ENCODE assay signal across 11 cellular contexts in the genomic region with DNA sequence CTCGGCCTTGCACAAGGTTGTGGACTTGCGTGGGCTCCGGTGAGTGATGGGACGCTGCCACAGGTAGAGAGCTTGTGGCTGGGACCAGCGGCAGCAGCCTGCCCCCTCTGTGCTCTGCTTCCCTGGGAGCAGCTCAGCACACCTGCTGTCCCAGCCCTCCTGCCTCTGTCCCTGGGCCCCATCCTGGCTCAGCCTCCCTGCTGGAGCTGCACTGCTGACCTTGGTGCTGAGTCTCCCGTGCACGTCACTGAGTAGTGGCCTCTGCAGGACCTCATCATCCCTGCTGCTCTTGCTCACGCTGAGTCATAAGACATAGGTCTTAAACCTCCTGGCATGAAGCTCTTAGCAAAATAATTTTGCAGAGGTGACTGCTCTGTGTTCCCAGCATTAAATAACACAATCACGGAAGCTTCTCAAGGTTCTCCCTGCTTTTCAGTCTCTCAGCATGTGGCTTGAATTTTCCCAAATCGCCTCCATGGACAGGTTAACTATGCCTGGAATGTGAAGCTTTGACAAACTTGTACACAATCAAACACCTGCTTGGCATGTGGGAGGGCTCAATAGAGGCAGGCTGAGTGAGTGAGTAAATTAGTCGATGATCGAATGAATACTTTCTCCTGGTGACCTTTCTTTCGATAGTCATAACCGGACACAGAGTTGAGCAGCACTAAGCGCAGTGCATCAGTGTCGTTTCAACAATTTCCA.
DNase-seq lines count a peak whose midpoint lies in the region; ATAC-seq and TF ChIP-seq lines count a peak whose summit lies in the region.
"Had no signal": no experiment of that assay in that cellular context is flagged by ENCODE, and none has a peak within 500 bp of the region (broad histone marks: within the 10 kb centered on the region; RNA-seq: fewer than 3 reads in every experiment).

No MANE protein-coding gene starts in this region.

- WGBS in IMR-90 (ENCODE audit: extremely low coverage in 2 of 2, insufficient read length in 1 of 2), 2 experiments: 62% methylated on average over 11 of the region's 16 CpGs; no CpG with 5 or more reads in 1 of the 2 experiments
- WGBS in tibial nerve, 2 donors: 64 to 69% methylated on average over 15 to 16 of the region's 16 CpGs
- WGBS in transverse colon (ENCODE audit: low coverage in 1 of 2), 2 donors: 67 to 100% methylated on average over 1 to 16 of the region's 16 CpGs

- no peaks in the 10 kb centered on the region for H4K20me1 ChIP-seq in IMR-90 (ENCODE audit: insufficient read depth, low read length)

- H3K4me1 ChIP-seq in IMR-90 (ENCODE audit: control insufficient read depth, insufficient read depth, low read length) (no peaks in the 10 kb centered on the region), tibial nerve (no peaks in the 10 kb centered on the region), transverse colon (no peaks in the 10 kb centered on the region)

- H3K27me3 Mint-ChIP-seq in CD4-positive, alpha-beta T cell: peaks cover 20% of the 10 kb centered on the region

- H3K36me3 ChIP-seq in IMR-90 (ENCODE audit: control insufficient read depth, insufficient read depth, low read length): no peaks in the 10 kb centered on the region
- no peaks in the 10 kb centered on the region for H3K36me3 ChIP-seq in tibial nerve
- no peaks in the 10 kb centered on the region for H3K36me3 ChIP-seq in transverse colon

- H3K36me3 Mint-ChIP-seq in CD4-positive, alpha-beta T cell (ENCODE audit: low read depth): no peaks in the 10 kb centered on the region
- H3K36me3 Mint-ChIP-seq: activated naive CD4-positive, alpha-beta T cell treated with anti-CD3 and anti-CD28 coated beads, Interleukin-2, amount 50 U/mL, for 24 hours had no signal

- no peak overlapping the region for H4K8ac ChIP-seq in IMR-90 (ENCODE audit: low read depth in 2 of 2, low read length in 2 of 2)

- H2BK15ac ChIP-seq in IMR-90 (ENCODE audit: low read depth, low read length): no peak overlapping the region

- DNase-seq in ACHN (peak; percentile 71), IMR-90 (peak; percentile 73), T47D (ENCODE audit: low read depth in 1 of 2, low spot score in 1 of 2) (peak; percentile 23 to 73), kidney glomerular epithelial cell (lab: John Stamatoyannopoulos, UW) (peak; percentile 49), GF-D8 (lab: John Stamatoyannopoulos, UW) (no peak), tibial nerve (ENCODE audit: low spot score in 2 of 2) (no peak), transverse colon (no peak)
- no peak for DNase-seq in CD4-positive, alpha-beta T cell
- DNase-seq: GDM1, NCI-H187 had no signal

- no peak overlapping the region for H3K27ac ChIP-seq in IMR-90 (ENCODE audit: insufficient read depth, low read length)
- H3K27ac ChIP-seq in CD4-positive, alpha-beta T cell (ENCODE audit: low read depth, low read length): no peak overlapping the region
- no peak overlapping the region for H3K27ac ChIP-seq in tibial nerve
- H3K27ac ChIP-seq in transverse colon: no peak overlapping the region

- no peaks in the 10 kb centered on the region for H3K9me1 ChIP-seq in IMR-90 (ENCODE audit: insufficient read depth, low read length)

- H3K27ac Mint-ChIP-seq in CD4-positive, alpha-beta T cell: no peak overlapping the region
- H3K27ac Mint-ChIP-seq: activated naive CD4-positive, alpha-beta T cell treated with anti-CD3 and anti-CD28 coated beads, Interleukin-2, amount 50 U/mL, for 24 hours had no signal

- TF ChIP-seq EP300 in tibial nerve (IDR thresholded peaks at IDR 0.05) (no peak), transverse colon (IDR thresholded peaks at IDR 0.05; ENCODE audit: low read depth) (no peak)

- no peak overlapping the region for H3K56ac ChIP-seq in IMR-90 (ENCODE audit: extremely low read depth, insufficient read depth, low read length)

- no peak overlapping the region for H4K5ac ChIP-seq in IMR-90 (ENCODE audit: low read depth, low read length)

- H3K4me3 Mint-ChIP-seq in CD4-positive, alpha-beta T cell: no peak overlapping the region
- H3K4me3 Mint-ChIP-seq: activated naive CD4-positive, alpha-beta T cell treated with anti-CD3 and anti-CD28 coated beads, Interleukin-2, amount 50 U/mL, for 24 hours had no signal

- H2BK5ac ChIP-seq in IMR-90 (ENCODE audit: low read depth, low read length, poor library complexity, severe bottlenecking): no peak overlapping the region

- no peak for TF ChIP-seq CTCF in IMR-90 (conservative IDR thresholded peaks at IDR 0.05; ENCODE audit: low read depth, low read length)
- no peak for TF ChIP-seq CTCF in CD4-positive, alpha-beta T cell (IDR thresholded peaks at IDR 0.05)
- TF ChIP-seq CTCF in tibial nerve (IDR thresholded peaks at IDR 0.05): no peak
- TF ChIP-seq CTCF in transverse colon (IDR thresholded peaks at IDR 0.05): no peak

- no peaks in the 10 kb centered on the region for H3K9me3 Mint-ChIP-seq in CD4-positive, alpha-beta T cell
- H3K9me3 Mint-ChIP-seq: activated naive CD4-positive, alpha-beta T cell treated with anti-CD3 and anti-CD28 coated beads, Interleukin-2, amount 50 U/mL, for 24 hours had no signal

- H3K18ac ChIP-seq in IMR-90 (ENCODE audit: low read depth, low read length): no peak overlapping the region

- H3K79me1 ChIP-seq in IMR-90 (ENCODE audit: low read depth in 1 of 2, low read length in 2 of 2): no peaks in the 10 kb centered on the region

- no peak overlapping the region for H2AK9ac ChIP-seq in IMR-90 (replicated peaks; ENCODE audit: low read depth, low read length, poor library complexity)

- no peak overlapping the region for H2AFZ ChIP-seq in IMR-90 (replicated peaks; ENCODE audit: low read length, poor library complexity)

- BruUV-seq in IMR-90 (replicated peaks; lab: Mats Ljungman, UMichigan): no TSS peak

- CTCF ChIA-PET in IMR-90 (lab: Yijun Ruan, JAX): no interaction called here
- CTCF ChIA-PET in CD4-positive, alpha-beta T cell (lab: Charles Lee): no interaction called here

- TF ChIP-seq POLR2A in IMR-90 (IDR thresholded peaks at IDR 0.05; ENCODE audit: low read depth, low read length) (no peak), tibial nerve (IDR thresholded peaks at IDR 0.05) (no peak), transverse colon (IDR thresholded peaks at IDR 0.05) (no peak)

- H4K91ac ChIP-seq in IMR-90 (ENCODE audit: insufficient read depth, low read depth, low read length): no peak overlapping the region

- POLR2A ChIA-PET in IMR-90 (lab: Charles Lee; ENCODE audit: unreplicated experiment): no interaction called here
- POLR2A ChIA-PET in CD4-positive, alpha-beta T cell (lab: Charles Lee): no interaction called here

- dilution Hi-C loops in IMR-90 (cut with HindIII; ENCODE audit: low sequenced_read_pairs, unreplicated experiment): no loop called here

- no peak overlapping the region for H3K4ac ChIP-seq in IMR-90 (ENCODE audit: low read depth, low read length)

- intact Hi-C loops in IMR-90 (cut with micrococcal nuclease) (no loop called here), transverse colon (cut with DNase I; ENCODE audit: low total_unique reads) (no loop called here)
- intact Hi-C loops in CD4-positive, alpha-beta T cell (cut with DNase I, micrococcal nuclease): no loop called here

- in situ Hi-C loops in ACHN (cut with HindIII; ENCODE audit: low pct_ligation_motif_present, low pct_unique_long_range_greater_than_20kb, low sequenced_read_pairs): no loop called here
- in situ Hi-C loops in IMR-90 (cut with MboI; ENCODE audit: low sequenced_read_pairs): no loop called here
- in situ Hi-C loops in T47D (cut with HindIII; ENCODE audit: low pct_unique_long_range_greater_than_20kb, low sequenced_read_pairs): no loop called here
- in situ Hi-C loops in transverse colon (cut with MboI; ENCODE audit: low pct_ligation_motif_present in 1 of 4, low pct_unique_long_range_greater_than_20kb in 1 of 4, low sequenced_read_pairs in 3 of 4): no loop called here

- H2AK5ac ChIP-seq in IMR-90 (ENCODE audit: low read depth, low read length): no peak overlapping the region

- no peak for TF ChIP-seq RAD21 in IMR-90 (IDR thresholded peaks at IDR 0.05; ENCODE audit: low read length)

- H3K4me3 ChIP-seq in IMR-90 (ENCODE audit: insufficient read depth, low read depth, low read length) (no peak overlapping the region), tibial nerve (no peak overlapping the region), transverse colon (no peak overlapping the region)

- no peak overlapping the region for H3K4me2 ChIP-seq in IMR-90 (ENCODE audit: low read depth, low read length)

- ATAC-seq in IMR-90 (ENCODE audit: low read depth): peak; percentile 80
- ATAC-seq in CD4-positive, alpha-beta T cell (ENCODE audit: poor library complexity): no peak

- H3K23ac ChIP-seq in IMR-90 (ENCODE audit: low read depth, low read length): no peak overlapping the region

- H3K4me1 Mint-ChIP-seq in CD4-positive, alpha-beta T cell (ENCODE audit: low read depth): no peaks in the 10 kb centered on the region
- H3K4me1 Mint-ChIP-seq: activated naive CD4-positive, alpha-beta T cell treated with anti-CD3 and anti-CD28 coated beads, Interleukin-2, amount 50 U/mL, for 24 hours had no signal

- no peak overlapping the region for H3K14ac ChIP-seq in IMR-90 (replicated peaks; ENCODE audit: low read depth, low read length)

- H2BK20ac ChIP-seq in IMR-90 (ENCODE audit: low read depth, low read length): no peak overlapping the region

- H3K27me3 ChIP-seq in IMR-90 (ENCODE audit: control insufficient read depth, insufficient read depth, low read length) (no peaks in the 10 kb centered on the region; the same call in 1 of the 2 replicates), tibial nerve (no peaks in the 10 kb centered on the region), transverse colon (peaks cover 6% of the 10 kb centered on the region)
- no peaks in the 10 kb centered on the region for H3K27me3 ChIP-seq in CD4-positive, alpha-beta T cell (ENCODE audit: control insufficient read depth, insufficient read depth, low read length)

- H3K9ac ChIP-seq in IMR-90 (ENCODE audit: low read depth, low read length): no peak overlapping the region

- no peak overlapping the region for H2BK120ac ChIP-seq in IMR-90 (ENCODE audit: low read depth, low read length)

- no peaks in the 10 kb centered on the region for H3K9me3 ChIP-seq in IMR-90 (ENCODE audit: control insufficient read depth, insufficient read depth, low read length)
- no peaks in the 10 kb centered on the region for H3K9me3 ChIP-seq in CD4-positive, alpha-beta T cell (ENCODE audit: control insufficient read depth, low read length)
- no peaks in the 10 kb centered on the region for H3K9me3 ChIP-seq in tibial nerve
- H3K9me3 ChIP-seq in transverse colon: no peaks in the 10 kb centered on the region

TF ChIP-seq in IMR-90, 13 proteins besides CTCF, POLR2A, EP300 and RAD21 (continues in another document):
- TF ChIP-seq NFE2L2 (IDR thresholded peaks at IDR 0.05; ENCODE audit: low read depth, low read length) (no peak), USF2 (IDR thresholded peaks at IDR 0.05; ENCODE audit: low read depth, low read length) (no peak), MAFK (IDR thresholded peaks at IDR 0.05; ENCODE audit: low read depth, low read length) (no peak)

Comparison
In these comparisons a context has a peak if more than half of its experiments do, and no peak if none do; other contexts are left out.
1. DNase-seq: peak in ACHN (single experiment), IMR-90 (single experiment), T47D (2 of 2) and kidney glomerular epithelial cell (single experiment); none in CD4-positive, alpha-beta T cell (0 of 10), GF-D8 (single experiment), tibial nerve (0 of 2) and transverse colon (single experiment).